Comparison of ENCODE assay signal across 8 cellular contexts in genomic region chr2:211157856-211158463, GRCh38.
DNase-seq lines count a peak whose midpoint lies in the region; ATAC-seq and TF ChIP-seq lines count a peak whose summit lies in the region.

No MANE protein-coding gene starts in this region.

- in situ Hi-C loops in astrocyte of the cerebellum (cut with HindIII; ENCODE audit: low sequenced_read_pairs) = loop anchor here (5.0 kb wide), 1 partner anchor 76 kb away; no protein-coding TSS in a partner anchor

- ATAC-seq in HG02798 (IDR thresholded peaks at IDR 0.05; ENCODE audit: poor library complexity, unreplicated experiment) = peak; percentile 99

- no peak overlapping the region for H3K4me3 ChIP-seq in astrocyte of the cerebellum (ENCODE audit: low read depth, low read length)

- TF ChIP-seq CTCF in astrocyte of the cerebellum (IDR thresholded peaks at IDR 0.05; ENCODE audit: low read depth, low read length, missing control alignments) = peak; percentile 85

- DNase-seq in NCI-H187 (lab: John Stamatoyannopoulos, UW) (peak; percentile 2 to 14), NCI-H187 treated with DMSO at 0.1 percent for 48 hours (lab: John Stamatoyannopoulos, UW) (no peak), NCI-H1436 treated with DMSO at 0.1 percent for 48 hours (lab: John Stamatoyannopoulos, UW) (peak; percentile 14), T-helper 22 cell (ENCODE audit: low read depth) (peak; percentile 8), astrocyte of the cerebellum (ENCODE audit: low read depth) (peak; percentile 62), iPS DF 4.7 (ENCODE audit: extremely low read depth, low spot score) (peak; percentile 28)
- peak; percentile 63 for DNase-seq in stimulated activated CD4-positive, alpha-beta T cell treated with anti-CD3 and anti-CD28 coated beads, Interleukin-12 subunit alpha, Interleukin-12 subunit beta, amount 100 ng/mL, for 4 hours
